Comparison of ENCODE assay signal across 8 cellular contexts in the genomic region with DNA sequence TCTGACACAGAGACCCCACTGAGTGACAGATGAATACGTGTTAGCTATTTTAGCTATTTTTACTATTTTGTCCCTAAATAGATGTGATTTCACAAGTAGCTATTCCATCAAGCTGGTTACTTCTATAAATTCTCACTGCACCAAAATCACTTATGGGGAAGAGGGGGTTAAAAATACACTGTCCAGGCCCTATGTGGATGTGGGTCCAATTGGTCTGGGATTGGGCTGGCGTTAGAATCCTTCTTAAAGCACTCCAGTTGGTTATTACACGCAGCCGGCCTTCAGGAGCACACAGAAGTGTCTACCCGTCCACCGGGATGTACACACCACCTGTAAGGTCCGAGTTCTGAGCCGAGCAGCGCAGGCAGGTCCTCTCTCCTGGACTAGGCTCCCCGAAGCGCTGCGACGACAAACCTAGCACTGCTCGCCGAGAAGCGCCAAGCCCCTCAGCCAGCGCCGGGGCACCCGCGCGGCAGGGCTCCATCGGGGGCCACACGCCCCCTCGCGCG.
DNase-seq lines count a peak whose midpoint lies in the region; ATAC-seq and TF ChIP-seq lines count a peak whose summit lies in the region.

No MANE protein-coding gene starts in this region.

- TF ChIP-seq CTCF in Calu3 (IDR thresholded peaks at IDR 0.05; ENCODE audit: unreplicated experiment) (no peak), adrenal gland (IDR thresholded peaks at IDR 0.05) (no peak)

- peak; percentile 0 for ATAC-seq in HG03558 (IDR thresholded peaks at IDR 0.05; ENCODE audit: extremely low read depth, unreplicated experiment)
- peak; percentile 2 to 3 for ATAC-seq in stimulated activated naive B cell treated with anti-CD40 and anti-IgM and Interleukin-4, amounts not matched to agents 10 μg/mL and 1 μg/mL and 100 μg/mL, for 72 hours (replicated peaks)
- no peak for ATAC-seq in HG03196 (IDR thresholded peaks at IDR 0.05; ENCODE audit: unreplicated experiment)
- ATAC-seq in GM18498 (IDR thresholded peaks at IDR 0.05; ENCODE audit: unreplicated experiment) = no peak

- intact Hi-C loops in Calu3 (cut with micrococcal nuclease; ENCODE audit: unreplicated experiment) = loop anchor here (5.0 kb wide), 1 partner anchor 33 kb away; no protein-coding TSS in a partner anchor
- intact Hi-C loops in adrenal gland (cut with DNase I) = loop anchor here in 1 of 2 donors (10.0 kb wide), 1 partner anchor 199 kb away; no protein-coding TSS in a partner anchor

- H3K36me3 ChIP-seq in adrenal gland (replicated peaks in 1 of 2) = peaks cover 0 to 6% of the 10 kb centered on the region in 2 donors

- H3K27ac Mint-ChIP-seq in Calu3 (ENCODE audit: unreplicated experiment) = no peak overlapping the region
- H3K27ac Mint-ChIP-seq in stimulated activated naive B cell treated with anti-CD40 and anti-IgM and Interleukin-4, amounts not matched to agents 10 μg/mL and 1 μg/mL and 100 μg/mL, for 72 hours = peak overlapping the region; percentile 63

- no peaks in the 10 kb centered on the region for H3K27me3 Mint-ChIP-seq in Calu3 (ENCODE audit: unreplicated experiment)
- H3K27me3 Mint-ChIP-seq in stimulated activated naive B cell treated with anti-CD40 and anti-IgM and Interleukin-4, amounts not matched to agents 10 μg/mL and 1 μg/mL and 100 μg/mL, for 72 hours = no peaks in the 10 kb centered on the region

- CTCF ChIA-PET in Calu3 (lab: Charles Lee) = no interaction called here

- TF ChIP-seq POLR2A in adrenal gland (IDR thresholded peaks at IDR 0.05) = no peak

- H3K27me3 ChIP-seq in adrenal gland = no peaks in the 10 kb centered on the region

- peaks cover 39% of the 10 kb centered on the region for H3K4me1 Mint-ChIP-seq in Calu3 (ENCODE audit: low read depth, unreplicated experiment)
- H3K4me1 Mint-ChIP-seq in stimulated activated naive B cell treated with anti-CD40 and anti-IgM and Interleukin-4, amounts not matched to agents 10 μg/mL and 1 μg/mL and 100 μg/mL, for 72 hours = peaks cover 45 to 75% of the 10 kb centered on the region in 2 donors

- no peaks in the 10 kb centered on the region for H3K9me3 ChIP-seq in adrenal gland (replicated peaks in 1 of 3)

- 1 to 11% (median 4%) methylated on average over 3 to 26 of the region's 26 CpGs for WGBS in adrenal gland, 4 donors

- DNase-seq in Calu3 (no peak), adrenal gland (peak in 6 of 7 donors; percentile 41 to 75 (median 52)), iris pigment epithelial cell (ENCODE audit: low read depth) (peak; percentile 37), NCI-H345 treated with DMSO at 0.1 percent for 48 hours (lab: John Stamatoyannopoulos, UW; ENCODE audit: unreplicated experiment) (no peak)
- no peak for DNase-seq in stimulated activated naive B cell treated with anti-CD40 and anti-IgM and Interleukin-4, amounts not matched to agents 10 μg/mL and 1 μg/mL and 100 μg/mL, for 72 hours

- H3K4me3 ChIP-seq in adrenal gland = peak overlapping the region; percentile 13 to 80 (median 30)

- H3K4me1 ChIP-seq in adrenal gland (replicated peaks in 1 of 2) = peaks cover 19 to 59% of the 10 kb centered on the region in 2 donors

- H3K9me3 Mint-ChIP-seq in Calu3 (ENCODE audit: low read depth, unreplicated experiment) = no peaks in the 10 kb centered on the region
- no peaks in the 10 kb centered on the region for H3K9me3 Mint-ChIP-seq in stimulated activated naive B cell treated with anti-CD40 and anti-IgM and Interleukin-4, amounts not matched to agents 10 μg/mL and 1 μg/mL and 100 μg/mL, for 72 hours

- no TSS peak for BruUV-seq in Calu3 (replicated peaks; lab: Mats Ljungman, UMichigan)

- H3K4me3 Mint-ChIP-seq in Calu3 (ENCODE audit: low read depth, unreplicated experiment) = peak overlapping the region; percentile 100
- peak overlapping the region; percentile 71 to 77 for H3K4me3 Mint-ChIP-seq in stimulated activated naive B cell treated with anti-CD40 and anti-IgM and Interleukin-4, amounts not matched to agents 10 μg/mL and 1 μg/mL and 100 μg/mL, for 72 hours

- H3K27ac ChIP-seq in adrenal gland = peak overlapping the region in 4 of 5 donors; percentile 48 to 99 (median 89)

- peaks cover 59% of the 10 kb centered on the region for H3K36me3 Mint-ChIP-seq in Calu3 (ENCODE audit: insufficient read depth, unreplicated experiment)
- peaks cover 30 to 54% of the 10 kb centered on the region in 2 donors for H3K36me3 Mint-ChIP-seq in stimulated activated naive B cell treated with anti-CD40 and anti-IgM and Interleukin-4, amounts not matched to agents 10 μg/mL and 1 μg/mL and 100 μg/mL, for 72 hours

Comparison
In these comparisons a context has a peak if more than half of its experiments do, and no peak if none do; other contexts are left out.
1. DNase-seq: peak in adrenal gland (6 of 7) and iris pigment epithelial cell (single experiment); none in Calu3 (single experiment), stimulated activated naive B cell treated with anti-CD40 and anti-IgM and Interleukin-4, amounts not matched to agents 10 μg/mL and 1 μg/mL and 100 μg/mL, for 72 hours (single experiment) and NCI-H345 treated with DMSO at 0.1 percent for 48 hours (single experiment).
2. ATAC-seq: peak in HG03558 (single experiment) and stimulated activated naive B cell treated with anti-CD40 and anti-IgM and Interleukin-4, amounts not matched to agents 10 μg/mL and 1 μg/mL and 100 μg/mL, for 72 hours (2 of 2); none in HG03196 (single experiment) and GM18498 (single experiment).